Comparison of ENCODE assay signal across 9 cellular contexts in genomic region chr11:33064033-33064825, GRCh38. TPM values are rescaled to one million over a fixed set of nuclear protein-coding genes. Genes with fewer than 3 reads are reported as not detected.
A peak's percentile ranks its signal among the peaks of the same experiment; 100 is the strongest.
DNase-seq lines count a peak whose midpoint lies in the region; ATAC-seq and TF ChIP-seq lines count a peak whose summit lies in the region.
"Had no signal": no experiment of that assay in that cellular context is flagged by ENCODE, and none has a peak within 500 bp of the region (broad histone marks: within the 10 kb centered on the region; RNA-seq: fewer than 3 reads in every experiment).

No MANE protein-coding gene starts in this region.

- no peaks in the 10 kb centered on the region for H3K27me3 ChIP-seq in body of pancreas

- 59 to 61% methylated on average over 11 of the region's 11 CpGs for WGBS in body of pancreas, 2 donors

- no peak for TF ChIP-seq POLR2A in body of pancreas (IDR thresholded peaks at IDR 0.05)

- TF ChIP-seq CTCF in body of pancreas (IDR thresholded peaks at IDR 0.05) = no peak

- intact Hi-C loops in Right ventricle myocardium superior (cut with DNase I) = loop anchor here (2.0 to 10.0 kb wide), 2 partner anchors 103 to 249 kb away; no protein-coding TSS in a partner anchor
- intact Hi-C loops in cardiac septum (cut with DNase I) = no loop called here
- intact Hi-C loops in body of pancreas (cut with DNase I) = no loop called here

- DNase-seq in Right ventricle myocardium superior = no peak
- DNase-seq in cardiac septum (ENCODE audit: low spot score) = no peak
- peak in 1 of 4 donors; percentile 4 for DNase-seq in body of pancreas
- DNase-seq in myocyte (ENCODE audit: low read depth) = peak; percentile 15
- DNase-seq in GM19238 (ENCODE audit: insufficient read length, low spot score) = no peak
- DNase-seq: KG1 had no signal

- H3K9me3 ChIP-seq in body of pancreas = no peaks in the 10 kb centered on the region

- no peaks in the 10 kb centered on the region for H3K4me1 ChIP-seq in body of pancreas

- ATAC-seq in Right ventricle myocardium superior (ENCODE audit: poor library complexity) = peak; percentile 47
- peak; percentile 28 for ATAC-seq in body of pancreas
- no peak for ATAC-seq in HG02981 (IDR thresholded peaks at IDR 0.05; ENCODE audit: unreplicated experiment)
- no peak for ATAC-seq in HG03378 (IDR thresholded peaks at IDR 0.05; ENCODE audit: unreplicated experiment)
- ATAC-seq in GM21723 (IDR thresholded peaks at IDR 0.05; ENCODE audit: unreplicated experiment) = no peak

- peak overlapping the region in 1 of 4 donors; percentile 17 for H3K27ac ChIP-seq in body of pancreas

- H3K4me3 ChIP-seq in body of pancreas = no peak overlapping the region

- peaks cover 6 to 14% of the 10 kb centered on the region in 2 donors for H3K36me3 ChIP-seq in body of pancreas (replicated peaks in 1 of 2; ENCODE audit: insufficient read depth in 1 of 2, low read depth in 2 of 2)

RNA-seq across cellular contexts. Expression of gene TCP11L1, which starts 24.9 kb away (rescaled TPM):
- total RNA-seq in Right ventricle myocardium superior (5.4 TPM), cardiac septum (9.0 TPM), body of pancreas (10 to 100 TPM; 26.5 to 41.5 TPM), myocyte (20.3 and 40.2 TPM in 2 replicates)
- 15.2 TPM for polyA plus RNA-seq in myocyte (2012)

RNA-seq across cellular contexts. Expression of gene DEPDC7, which starts 48.6 kb away (rescaled TPM):
- total RNA-seq in Right ventricle myocardium superior = 0.32 TPM
- total RNA-seq in cardiac septum = 0.30 TPM
- total RNA-seq in body of pancreas = 1 to 10 TPM in 1 of 2 donors, under 1 TPM in 1; 0.99 to 6.0 TPM
- 20.6 and 21.1 TPM in 2 replicates for total RNA-seq in myocyte
- polyA plus RNA-seq in myocyte (2012) = 4.1 TPM

Comparison
In these comparisons a context has a peak if more than half of its experiments do, and no peak if none do; other contexts are left out.
1. ATAC-seq: peak in Right ventricle myocardium superior (single experiment) and body of pancreas (single experiment); none in HG02981 (single experiment), HG03378 (single experiment) and GM21723 (single experiment).